In genomic region chr9:128720841-128721486, GRCh38 we compare ENCODE assay signal across 27 cellular contexts. TPM values are rescaled to one million over a fixed set of nuclear protein-coding genes. Genes with fewer than 3 reads are reported as not detected.
DNase-seq lines count a peak whose midpoint lies in the region; ATAC-seq and TF ChIP-seq lines count a peak whose summit lies in the region.
"Had no signal": no experiment of that assay in that cellular context is flagged by ENCODE, and none has a peak within 500 bp of the region (broad histone marks: within the 10 kb centered on the region; RNA-seq: fewer than 3 reads in every experiment).

No MANE protein-coding gene starts in this region.

- CTCF ChIA-PET in OCI-LY7 (lab: Charles Lee; ENCODE audit: unreplicated experiment) (no interaction called here), GM10248 (lab: Yijun Ruan, JAX) (interaction anchor here (1.3 kb wide), 1 partner anchor 15 kb away, joined by 3 read pairs; no protein-coding TSS in a partner anchor)

- H3K4me1 Mint-ChIP-seq in central memory CD8-positive, alpha-beta T cell, result peaks cover 29% of the 10 kb centered on the region
- H3K4me1 Mint-ChIP-seq in stimulated activated naive B cell treated with anti-CD40 and anti-IgM and Interleukin-4, amounts not matched to agents 10 μg/mL and 1 μg/mL and 100 μg/mL, for 72 hours, result peaks cover 25 to 38% of the 10 kb centered on the region in 2 donors

- H3K4me1 ChIP-seq in OCI-LY7 (ENCODE audit: insufficient read depth, low read length, poor library complexity, severe bottlenecking), result peaks cover 20% of the 10 kb centered on the region

- ATAC-seq in Right ventricle myocardium inferior (no peak), Right ventricle myocardium superior (ENCODE audit: poor library complexity) (no peak)
- ATAC-seq in central memory CD8-positive, alpha-beta T cell (replicated peaks; ENCODE audit: extremely low read depth, poor library complexity, severe bottlenecking), result no peak
- no peak for ATAC-seq in stimulated activated naive B cell treated with anti-CD40 and anti-IgM and Interleukin-4, amounts not matched to agents 10 μg/mL and 1 μg/mL and 100 μg/mL, for 72 hours (replicated peaks)
- ATAC-seq: left ventricle myocardium superior had no signal

- H3K4me3 Mint-ChIP-seq in central memory CD8-positive, alpha-beta T cell, result peak overlapping the region; percentile 27
- H3K4me3 Mint-ChIP-seq in stimulated activated naive B cell treated with anti-CD40 and anti-IgM and Interleukin-4, amounts not matched to agents 10 μg/mL and 1 μg/mL and 100 μg/mL, for 72 hours, result no peak overlapping the region
- H3K4me3 Mint-ChIP-seq: stimulated activated naive CD8-positive, alpha-beta T cell treated with anti-CD3 and anti-CD28 coated beads, Interleukin-15, Interleukin-2, amounts not matched to agents 100 ng/mL and 50 ng/mL, for 24 hours had no signal

- H3K4me2 ChIP-seq in OCI-LY7 (ENCODE audit: low read length), result no peak overlapping the region

- H3K27ac ChIP-seq in OCI-LY7 (ENCODE audit: low read depth, low read length, poor library complexity, severe bottlenecking), result no peak overlapping the region
- H3K27ac ChIP-seq: sigmoid colon, thyroid gland, WERI-Rb-1 had no signal

- H3K4me3 ChIP-seq in OCI-LY7 (ENCODE audit: low read depth, low read length, poor library complexity, severe bottlenecking), result no peak overlapping the region
- H3K4me3 ChIP-seq: sigmoid colon, thyroid gland had no signal

- peaks cover 21% of the 10 kb centered on the region for H3K36me3 Mint-ChIP-seq in central memory CD8-positive, alpha-beta T cell (ENCODE audit: insufficient read depth)
- peaks cover 30 to 39% of the 10 kb centered on the region in 2 donors for H3K36me3 Mint-ChIP-seq in stimulated activated naive B cell treated with anti-CD40 and anti-IgM and Interleukin-4, amounts not matched to agents 10 μg/mL and 1 μg/mL and 100 μg/mL, for 72 hours

- POLR2A ChIA-PET in OCI-LY7 (lab: Charles Lee), result no interaction called here
- POLR2A ChIA-PET in GM10248 (lab: Yijun Ruan, JAX), result no interaction called here

- H3K27ac Mint-ChIP-seq in central memory CD8-positive, alpha-beta T cell (ENCODE audit: low read depth), result no peak overlapping the region
- H3K27ac Mint-ChIP-seq in stimulated activated naive B cell treated with anti-CD40 and anti-IgM and Interleukin-4, amounts not matched to agents 10 μg/mL and 1 μg/mL and 100 μg/mL, for 72 hours, result peak overlapping the region; percentile 38
- H3K27ac Mint-ChIP-seq: stimulated activated naive CD8-positive, alpha-beta T cell treated with anti-CD3 and anti-CD28 coated beads, Interleukin-15, Interleukin-2, amounts not matched to agents 100 ng/mL and 50 ng/mL, for 24 hours had no signal

- no peaks in the 10 kb centered on the region; the same call in 1 of the 2 replicates for H3K36me3 ChIP-seq in OCI-LY7 (ENCODE audit: insufficient read depth, low read length)
- H3K36me3 ChIP-seq: sigmoid colon, thyroid gland had no signal

- no peaks in the 10 kb centered on the region for H3K9me3 Mint-ChIP-seq in central memory CD8-positive, alpha-beta T cell
- no peaks in the 10 kb centered on the region for H3K9me3 Mint-ChIP-seq in stimulated activated naive B cell treated with anti-CD40 and anti-IgM and Interleukin-4, amounts not matched to agents 10 μg/mL and 1 μg/mL and 100 μg/mL, for 72 hours
- H3K9me3 Mint-ChIP-seq: CD4-positive, alpha-beta T cell; stimulated activated naive CD8-positive, alpha-beta T cell treated with anti-CD3 and anti-CD28 coated beads, Interleukin-15, Interleukin-2, amounts not matched to agents 100 ng/mL and 50 ng/mL, for 24 hours had no signal

- no peak for TF ChIP-seq CTCF in OCI-LY7 (conservative IDR thresholded peaks at IDR 0.05; ENCODE audit: low read length)
- TF ChIP-seq CTCF in GM10248 (IDR thresholded peaks at IDR 0.05; ENCODE audit: control extremely low read depth, extremely low read depth, low read depth, missing control alignments), result no peak

- H3K9me3 ChIP-seq in OCI-LY7 (ENCODE audit: low read length), result no peaks in the 10 kb centered on the region
- H3K9me3 ChIP-seq: sigmoid colon, thyroid gland had no signal

- H3K27me3 Mint-ChIP-seq in central memory CD8-positive, alpha-beta T cell, result no peaks in the 10 kb centered on the region
- H3K27me3 Mint-ChIP-seq in stimulated activated naive B cell treated with anti-CD40 and anti-IgM and Interleukin-4, amounts not matched to agents 10 μg/mL and 1 μg/mL and 100 μg/mL, for 72 hours, result no peaks in the 10 kb centered on the region
- H3K27me3 Mint-ChIP-seq: CD4-positive, alpha-beta T cell; stimulated activated naive CD8-positive, alpha-beta T cell treated with anti-CD3 and anti-CD28 coated beads, Interleukin-15, Interleukin-2, amounts not matched to agents 100 ng/mL and 50 ng/mL, for 24 hours had no signal

- DNase-seq in Right ventricle myocardium inferior (ENCODE audit: missing footprints), result peak; percentile 41
- DNase-seq in Right ventricle myocardium superior, result no peak
- no peak for DNase-seq in OCI-LY7 (ENCODE audit: low spot score)
- DNase-seq in central memory CD8-positive, alpha-beta T cell (ENCODE audit: low spot score in 2 of 2), result no peak
- no peak for DNase-seq in stimulated activated naive B cell treated with anti-CD40 and anti-IgM and Interleukin-4, amounts not matched to agents 10 μg/mL and 1 μg/mL and 100 μg/mL, for 72 hours
- no peak for DNase-seq in activated CD4-positive, CD25-positive, alpha-beta regulatory T cell (lab: John Stamatoyannopoulos, UW)
- no peak for DNase-seq in GM10248 (ENCODE audit: extremely low spot score)
- no peak for DNase-seq in NCI-H69 (lab: John Stamatoyannopoulos, UW)
- DNase-seq: activated CD4-positive, alpha-beta T cell treated with anti-CD3 and anti-CD28 coated beads, Interleukin-2, amount 50 U/mL, for 4 hours; activated CD8-positive, alpha-beta memory T cell treated with anti-CD3 and anti-CD28 coated beads, Interleukin-2, amount 50 U/mL, for 48 hours; activated gamma-delta T cell; amygdala; CD4-positive, alpha-beta T cell; cortex of kidney; DMS153; hypothalamus; KG1; left ventricle myocardium superior; NCI-H1436 treated with DMSO at 0.1 percent for 48 hours; NCI-H2171 treated with DMSO at 0.1 percent for 48 hours; NCI-H526 treated with DMSO at 0.1 percent for 48 hours; posterior cingulate gyrus; sigmoid colon; T-helper 9 cell; thyroid gland; WERI-Rb-1 had no signal

- H3K9me2 ChIP-seq in OCI-LY7 (ENCODE audit: insufficient read depth, low read length), result no peaks in the 10 kb centered on the region

- TSS peak; percentile 62 for BruUV-seq in OCI-LY7 (replicated peaks; lab: Mats Ljungman, UMichigan)

- H4K20me1 ChIP-seq in OCI-LY7 (ENCODE audit: insufficient read depth, low read length), result no peaks in the 10 kb centered on the region

- H2AFZ ChIP-seq in OCI-LY7 (ENCODE audit: low read length), result no peak overlapping the region

- intact Hi-C loops in Right ventricle myocardium inferior (cut with DNase I) (no loop called here), Right ventricle myocardium superior (cut with DNase I) (no loop called here), OCI-LY7 (cut with micrococcal nuclease; ENCODE audit: unreplicated experiment) (loop anchor here (5.0 to 10.0 kb wide), 4 partner anchors 76 to 264 kb away; partner anchors contain the start of genes ODF2, PHYHD1 and SPTAN1)

- H3K79me2 ChIP-seq in OCI-LY7 (ENCODE audit: insufficient read depth, low read depth, low read length), result peaks cover 5% of the 10 kb centered on the region; the same call in 1 of the 2 replicates

RNA-seq across cellular contexts. Expression of gene ZDHHC12, which starts 3.0 kb away (rescaled TPM):
- total RNA-seq in Right ventricle myocardium inferior (6.4 TPM), Right ventricle myocardium superior (5.4 TPM), OCI-LY7 (2022) (37.0 and 40.0 TPM in 2 replicates)
- total RNA-seq in OCI-LY7 (2014; rRNA removed; shearing (Covaris generic)), result 29.0 and 56.8 TPM in 2 replicates

RNA-seq across cellular contexts. Expression of gene PKN3, which starts 18.7 kb away (rescaled TPM):
- total RNA-seq in Right ventricle myocardium inferior (8.5 TPM), Right ventricle myocardium superior (5.7 TPM), OCI-LY7 (2022) (3.3 and 4.6 TPM in 2 replicates)
- total RNA-seq in OCI-LY7 (2014; rRNA removed; shearing (Covaris generic)), result 0.88 and 1.5 TPM in 2 replicates

RNA-seq across cellular contexts. Expression of gene SET, which starts 31.9 kb away (rescaled TPM):
- total RNA-seq in Right ventricle myocardium inferior, result 175 TPM
- 167 TPM for total RNA-seq in Right ventricle myocardium superior
- total RNA-seq in OCI-LY7 (2014; rRNA removed; shearing (Covaris generic)), result 598 and 1,041 TPM in 2 replicates
- total RNA-seq in OCI-LY7 (2022), result 686 and 701 TPM in 2 replicates

RNA-seq across cellular contexts. Expression of gene ZER1, which starts 50.8 kb away (rescaled TPM):
- 51.5 TPM for total RNA-seq in Right ventricle myocardium inferior
- 57.3 TPM for total RNA-seq in Right ventricle myocardium superior
- total RNA-seq in OCI-LY7 (2014; rRNA removed; shearing (Covaris generic)), result 6.9 and 11.0 TPM in 2 replicates
- total RNA-seq in OCI-LY7 (2022), result 15.1 and 20.0 TPM in 2 replicates
